1 cellular context compared by ENCODE assay signal in genomic region chr4:38290914-38291313, GRCh38.
TF ChIP-seq lines count a peak whose summit lies in the region.

No MANE protein-coding gene starts in this region.

TF ChIP-seq in endothelial cell of umbilical vein, 7 proteins besides CTCF, POLR2A, EP300 and RAD21:
- TF ChIP-seq MAX (IDR thresholded peaks at IDR 0.05; ENCODE audit: insufficient read depth, insufficient read length) (no peak), EZH2 (IDR thresholded peaks at IDR 0.05; ENCODE audit: borderline replicate concordance, low read depth, low read length, severe bottlenecking) (no peak), JUN (IDR thresholded peaks at IDR 0.05; ENCODE audit: borderline replicate concordance, insufficient read depth, insufficient read length, low read depth) (no peak), FOS (IDR thresholded peaks at IDR 0.05; ENCODE audit: borderline replicate concordance, insufficient read depth, low read length) (no peak), GATA2 (IDR thresholded peaks at IDR 0.05; ENCODE audit: insufficient read depth, insufficient read length, low read depth, low read length) (no peak), POLR2AphosphoS5 (IDR thresholded peaks at IDR 0.05; ENCODE audit: insufficient read depth, low read depth, low read length) (no peak), MYC (IDR thresholded peaks at IDR 0.05; ENCODE audit: low read depth, low read length) (no peak)
